ENCODE assay signal across 31 cellular contexts in the genomic region with DNA sequence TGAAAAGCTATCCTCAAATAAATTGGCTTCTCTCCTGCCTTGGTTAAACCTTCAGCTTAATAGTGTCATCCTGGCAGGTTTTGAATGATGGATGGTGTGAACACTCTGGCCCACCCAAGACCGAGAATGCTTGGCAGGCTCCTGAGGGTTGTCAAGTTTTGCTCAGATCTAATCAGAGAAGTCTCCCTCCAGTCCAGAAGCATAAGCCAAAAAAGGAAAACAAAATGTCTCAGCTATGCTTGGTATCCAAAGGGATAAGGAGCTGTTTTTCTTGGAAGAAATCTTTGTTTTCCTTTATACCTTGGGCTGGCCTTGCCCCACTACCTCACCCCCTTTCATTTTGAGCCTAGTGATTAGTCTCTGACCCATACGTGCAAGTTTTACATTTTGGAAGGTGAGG.
DNase-seq lines count a peak whose midpoint lies in the region; ATAC-seq and TF ChIP-seq lines count a peak whose summit lies in the region.
"Had no signal": no experiment of that assay in that cellular context is flagged by ENCODE, and none has a peak within 500 bp of the region (broad histone marks: within the 10 kb centered on the region; RNA-seq: fewer than 3 reads in every experiment).

No MANE protein-coding gene starts in this region.

- TF ChIP-seq CTCF in cardiac muscle cell (IDR thresholded peaks at IDR 0.05; ENCODE audit: low read depth, low read length) = no peak

- H3K36me3 ChIP-seq in cardiac muscle cell (no peaks in the 10 kb centered on the region), adipocyte (ENCODE audit: control insufficient read depth, insufficient read depth, low read length, severe bottlenecking) (no peaks in the 10 kb centered on the region), H7 (replicated peaks; ENCODE audit: control insufficient read depth, insufficient read depth, low read length) (no peaks in the 10 kb centered on the region)
- H3K36me3 ChIP-seq: upper lobe of left lung had no signal

- intact Hi-C loops in cardiac septum (cut with DNase I) (no loop called here), right cardiac atrium (cut with DNase I) (no loop called here)

- H3K9me3 ChIP-seq in cardiac muscle cell (ENCODE audit: low read depth) (no peaks in the 10 kb centered on the region), adipocyte (ENCODE audit: control insufficient read depth, low read length) (no peaks in the 10 kb centered on the region), right cardiac atrium (ENCODE audit: control insufficient read depth, low read length) (no peaks in the 10 kb centered on the region)
- H3K9me3 ChIP-seq: A549, psoas muscle, upper lobe of left lung had no signal

- 30% methylated on average over 2 of the region's 2 CpGs for WGBS in right cardiac atrium

- H3K4me1 ChIP-seq in cardiac muscle cell (ENCODE audit: low read depth) (no peaks in the 10 kb centered on the region), adipocyte (ENCODE audit: control insufficient read depth, insufficient read depth, low read length) (peaks cover 39% of the 10 kb centered on the region), right cardiac atrium (ENCODE audit: control insufficient read depth, insufficient read depth, low read length) (no peaks in the 10 kb centered on the region)
- H3K4me1 ChIP-seq: A549, psoas muscle, upper lobe of left lung had no signal

- H3K27me3 ChIP-seq in cardiac muscle cell = no peaks in the 10 kb centered on the region
- H3K27me3 ChIP-seq in adipocyte (replicated peaks; ENCODE audit: control insufficient read depth, insufficient read depth, low read length) = no peaks in the 10 kb centered on the region
- H3K27me3 ChIP-seq in right cardiac atrium (ENCODE audit: control insufficient read depth, insufficient read depth) = no peaks in the 10 kb centered on the region
- no peaks in the 10 kb centered on the region for H3K27me3 ChIP-seq in H7 (ENCODE audit: control insufficient read depth, insufficient read depth, low read length)
- H3K27me3 ChIP-seq: upper lobe of left lung had no signal

- DNase-seq in cardiac muscle cell (ENCODE audit: low read depth in 1 of 2, low spot score in 1 of 2) (peak; percentile 16 to 74), cardiac septum (ENCODE audit: low spot score) (no peak), adipocyte (ENCODE audit: low read depth) (peak; percentile 60), right cardiac atrium (peak; percentile 28 to 70 (median 42)), H7 (no peak), NCI-H524 treated with DMSO at 0.1 percent for 48 hours (lab: John Stamatoyannopoulos, UW) (no peak), 8988T (no peak), midbrain (lab: John Stamatoyannopoulos, UW) (no peak)
- DNase-seq: activated B cell treated with CpG ODN at 0.5 μM for 24 hours; activated CD4-positive, alpha-beta T cell treated with anti-CD3 and anti-CD28 coated beads, Interleukin-2, amount 50 U/mL, for 1 hour; activated naive CD4-positive, alpha-beta T cell treated with Interleukin-2 at 50 U/mL for 16 hours; AML-193; CD4-positive, CD25-positive, alpha-beta regulatory T cell; DND-41; effector memory CD4-positive, alpha-beta T cell; glutamatergic neuron; GM23248; HFFc6; naive thymus-derived CD4-positive, alpha-beta T cell; NCI-H1092; NCI-H1694 treated with DMSO at 0.1 percent for 48 hours; NCI-H2171; NCI-H526; OCI-M1; psoas muscle; stimulated activated naive B cell treated with anti-CD40 and anti-IgM and Interleukin-4, amounts not matched to agents 10 μg/mL and 1 μg/mL and 100 μg/mL, for 72 hours; substantia nigra; upper lobe of left lung had no signal

- no peak overlapping the region for H3K27ac ChIP-seq in cardiac muscle cell
- no peak overlapping the region for H3K27ac ChIP-seq in right cardiac atrium (ENCODE audit: low read length)
- H3K27ac ChIP-seq: A549, coronary artery, GM23248, psoas muscle, SK-N-MC, upper lobe of left lung had no signal

- peak; percentile 76 to 83 for ATAC-seq in right cardiac atrium
- ATAC-seq: A549; naive thymus-derived CD4-positive, alpha-beta T cell; psoas muscle; stimulated activated naive B cell treated with anti-CD40 and anti-IgM and Interleukin-4, amounts not matched to agents 10 μg/mL and 1 μg/mL and 100 μg/mL, for 72 hours had no signal

- H3K9ac ChIP-seq in adipocyte (ENCODE audit: low read length) = no peak overlapping the region
- H3K9ac ChIP-seq: GM23248 had no signal

- H3K4me3 ChIP-seq in cardiac muscle cell (no peak overlapping the region), adipocyte (ENCODE audit: low read length) (no peak overlapping the region), right cardiac atrium (ENCODE audit: low read length) (no peak overlapping the region), H7 (ENCODE audit: insufficient read depth, low read depth, low read length) (no peak overlapping the region)
- H3K4me3 ChIP-seq: A549, coronary artery, GM23248, psoas muscle, SK-N-MC, upper lobe of left lung had no signal

Comparison
In these comparisons a context has a peak if more than half of its experiments do, and no peak if none do; other contexts are left out.
1. DNase-seq: peak in cardiac muscle cell (2 of 2), adipocyte (single experiment) and right cardiac atrium (3 of 3); none in cardiac septum (single experiment), H7 (single experiment), NCI-H524 treated with DMSO at 0.1 percent for 48 hours (single experiment), 8988T (single experiment) and midbrain (single experiment).